ENCODE assay signal across 18 cellular contexts in the genomic region with DNA sequence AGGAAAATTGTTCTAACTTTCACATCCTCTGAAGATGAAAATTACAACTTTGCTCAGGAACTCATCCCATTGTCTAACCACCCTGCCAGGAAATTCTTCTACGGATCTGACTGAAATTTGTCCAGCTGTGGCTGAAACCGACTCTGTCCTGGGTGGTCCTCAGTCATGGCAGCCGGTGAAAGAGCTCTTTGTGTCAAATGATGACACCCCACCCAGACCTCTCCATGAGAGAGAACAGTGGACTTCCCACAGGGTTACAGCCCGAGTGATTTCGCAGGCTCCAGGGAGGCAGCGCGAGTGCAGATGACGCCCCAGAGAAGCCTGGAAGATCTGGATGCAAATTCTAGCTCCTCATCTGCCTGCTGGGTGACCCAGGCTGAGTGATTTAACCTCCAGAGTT.
DNase-seq lines count a peak whose midpoint lies in the region; ATAC-seq and TF ChIP-seq lines count a peak whose summit lies in the region.
"Had no signal": no experiment of that assay in that cellular context is flagged by ENCODE, and none has a peak within 500 bp of the region (broad histone marks: within the 10 kb centered on the region; RNA-seq: fewer than 3 reads in every experiment).

No MANE protein-coding gene starts in this region.

- H3K9me3 ChIP-seq in heart right ventricle: peaks cover 0 to 4% (median 0%) of the 10 kb centered on the region in 11 donors
- H3K9me3 ChIP-seq in SJCRH30 (replicated peaks): no peaks in the 10 kb centered on the region
- no peaks in the 10 kb centered on the region for H3K9me3 ChIP-seq in osteoblast (ENCODE audit: low read depth, low read length)

- no peaks in the 10 kb centered on the region for H3K4me1 ChIP-seq in heart right ventricle
- peaks cover 31% of the 10 kb centered on the region for H3K4me1 ChIP-seq in SJCRH30
- H3K4me1 ChIP-seq in osteoblast (ENCODE audit: insufficient read depth, low read length): no peaks in the 10 kb centered on the region

- H3K27ac ChIP-seq in heart right ventricle (no peak overlapping the region), SJCRH30 (peak overlapping the region; percentile 87), osteoblast (ENCODE audit: low read depth, low read length) (no peak overlapping the region)

- H3K4me2 ChIP-seq in osteoblast (ENCODE audit: insufficient read depth, low read length): no peak overlapping the region
- H3K4me2 ChIP-seq: GM23338 had no signal

- no peak overlapping the region for H2AFZ ChIP-seq in osteoblast (ENCODE audit: low read length)
- H2AFZ ChIP-seq: GM23338 had no signal

- DNase-seq in heart right ventricle (no peak), Right ventricle myocardium superior (no peak), SJCRH30 (peak; percentile 92 to 96), foreskin melanocyte (peak; percentile 6), retina (peak; percentile 51), osteoblast (ENCODE audit: insufficient read length, low spot score, missing footprints) (no peak), NCI-H82 treated with DMSO at 0.1 percent for 48 hours (lab: John Stamatoyannopoulos, UW; ENCODE audit: unreplicated experiment) (no peak)
- DNase-seq: C1 segment of cervical spinal cord; Calu3; CD4-positive, alpha-beta memory T cell; COR-L47; DMS53; DMS79 treated with DMSO at 0.1 percent for 48 hours; GF-D8; H9 had no signal

- no peaks in the 10 kb centered on the region for H3K79me2 ChIP-seq in osteoblast (ENCODE audit: insufficient read depth, low read length)

- intact Hi-C loops in heart right ventricle (cut with DNase I) (no loop called here), Right ventricle myocardium superior (cut with DNase I) (no loop called here)

- H3K4me3 ChIP-seq in heart right ventricle: no peak overlapping the region
- no peak overlapping the region for H3K4me3 ChIP-seq in SJCRH30
- no peak overlapping the region for H3K4me3 ChIP-seq in osteoblast (ENCODE audit: insufficient read depth, low read length)
- H3K4me3 ChIP-seq: GM23338 had no signal

- H3K27me3 ChIP-seq in heart right ventricle (no peaks in the 10 kb centered on the region), SJCRH30 (no peaks in the 10 kb centered on the region), osteoblast (ENCODE audit: insufficient read depth, low read length) (no peaks in the 10 kb centered on the region)

- H3K36me3 ChIP-seq in heart right ventricle: no peaks in the 10 kb centered on the region
- no peaks in the 10 kb centered on the region for H3K36me3 ChIP-seq in SJCRH30
- H3K36me3 ChIP-seq in osteoblast (ENCODE audit: insufficient read depth, low read length): no peaks in the 10 kb centered on the region

- ATAC-seq in heart right ventricle: peak in 5 of 8 donors; percentile 31 to 71 (median 54)
- no peak for ATAC-seq in Right ventricle myocardium superior (ENCODE audit: poor library complexity)
- ATAC-seq in GM21390 (IDR thresholded peaks at IDR 0.05; ENCODE audit: unreplicated experiment): no peak
- ATAC-seq: GM23338, HCT116 had no signal

- 66 to 70% methylated on average over 8 of the region's 8 CpGs for WGBS in heart right ventricle, 2 donors

- no peak for TF ChIP-seq CTCF in heart right ventricle (IDR thresholded peaks at IDR 0.05)
- no peak for TF ChIP-seq CTCF in osteoblast (IDR thresholded peaks at IDR 0.05; ENCODE audit: extremely low read depth, low read depth, low read length)

- no peaks in the 10 kb centered on the region for H4K20me1 ChIP-seq in osteoblast (ENCODE audit: insufficient read depth, low read length)

Comparison
In these comparisons a context has a peak if more than half of its experiments do, and no peak if none do; other contexts are left out.
1. ATAC-seq: peak in heart right ventricle (5 of 8); none in Right ventricle myocardium superior (single experiment) and GM21390 (single experiment).
2. DNase-seq: peak in SJCRH30 (2 of 2), foreskin melanocyte (single experiment) and retina (single experiment); none in heart right ventricle (0 of 2), Right ventricle myocardium superior (single experiment), osteoblast (single experiment) and NCI-H82 treated with DMSO at 0.1 percent for 48 hours (single experiment).